1 cellular context compared by ENCODE assay signal in the genomic region with DNA sequence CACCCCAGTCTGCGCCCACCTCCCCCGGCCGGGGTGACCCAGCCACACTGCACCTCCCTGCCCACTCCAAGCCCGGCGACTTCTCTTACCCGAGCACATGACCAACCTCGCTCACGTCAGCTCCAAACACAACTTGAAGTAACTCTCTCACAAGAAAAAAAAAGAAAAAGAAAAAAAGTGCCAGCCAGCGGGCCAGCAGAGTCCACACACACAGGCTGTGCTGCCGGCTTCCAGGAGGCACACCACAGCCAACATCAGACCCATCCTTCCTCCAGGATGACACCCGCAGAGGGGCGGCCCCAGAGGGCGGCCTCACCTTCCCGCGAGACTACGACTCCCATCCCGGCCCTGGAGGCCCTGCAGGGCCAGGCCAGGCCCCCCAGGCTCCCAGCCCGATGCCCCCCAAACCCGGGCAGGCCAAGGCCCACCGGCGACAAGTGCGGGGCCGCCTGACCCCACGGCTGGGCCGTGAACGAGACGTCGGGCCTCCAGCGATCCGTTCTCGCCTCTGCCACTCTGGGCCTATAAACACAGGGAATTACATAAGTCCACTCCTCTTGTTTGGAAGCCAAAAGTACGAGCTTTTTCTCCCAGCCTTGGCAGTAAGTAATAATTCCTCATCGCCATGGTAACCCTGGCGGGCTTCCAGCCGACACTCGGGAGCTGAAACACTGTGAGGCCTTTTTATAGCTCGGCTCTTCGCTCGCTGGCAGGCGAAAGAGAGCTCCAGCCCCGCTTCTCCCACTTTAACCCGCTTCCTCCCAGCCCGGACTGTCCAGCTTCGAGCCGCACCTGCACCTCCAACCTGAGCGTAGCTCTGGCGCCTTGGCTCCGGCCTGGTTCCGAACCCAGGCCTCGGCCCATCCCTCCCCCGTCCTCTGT.
TF ChIP-seq lines count a peak whose summit lies in the region.

No MANE protein-coding gene starts in this region.

TF ChIP-seq in K562, 482 proteins besides CTCF, POLR2A, EP300 and RAD21 (continued from another document):
- TF ChIP-seq, protein P1, sequence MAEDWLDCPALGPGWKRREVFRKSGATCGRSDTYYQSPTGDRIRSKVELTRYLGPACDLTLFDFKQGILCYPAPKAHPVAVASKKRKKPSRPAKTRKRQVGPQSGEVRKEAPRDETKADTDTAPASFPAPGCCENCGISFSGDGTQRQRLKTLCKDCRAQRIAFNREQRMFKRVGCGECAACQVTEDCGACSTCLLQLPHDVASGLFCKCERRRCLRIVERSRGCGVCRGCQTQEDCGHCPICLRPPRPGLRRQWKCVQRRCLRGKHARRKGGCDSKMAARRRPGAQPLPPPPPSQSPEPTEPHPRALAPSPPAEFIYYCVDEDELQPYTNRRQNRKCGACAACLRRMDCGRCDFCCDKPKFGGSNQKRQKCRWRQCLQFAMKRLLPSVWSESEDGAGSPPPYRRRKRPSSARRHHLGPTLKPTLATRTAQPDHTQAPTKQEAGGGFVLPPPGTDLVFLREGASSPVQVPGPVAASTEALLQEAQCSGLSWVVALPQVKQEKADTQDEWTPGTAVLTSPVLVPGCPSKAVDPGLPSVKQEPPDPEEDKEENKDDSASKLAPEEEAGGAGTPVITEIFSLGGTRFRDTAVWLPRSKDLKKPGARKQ (CRISPR knock-in tag; IDR thresholded peaks at IDR 0.05), result 0 out of 2 replicates have a peak, but pooled peaks have one; percentile 50
- TF ChIP-seq, protein P2, sequence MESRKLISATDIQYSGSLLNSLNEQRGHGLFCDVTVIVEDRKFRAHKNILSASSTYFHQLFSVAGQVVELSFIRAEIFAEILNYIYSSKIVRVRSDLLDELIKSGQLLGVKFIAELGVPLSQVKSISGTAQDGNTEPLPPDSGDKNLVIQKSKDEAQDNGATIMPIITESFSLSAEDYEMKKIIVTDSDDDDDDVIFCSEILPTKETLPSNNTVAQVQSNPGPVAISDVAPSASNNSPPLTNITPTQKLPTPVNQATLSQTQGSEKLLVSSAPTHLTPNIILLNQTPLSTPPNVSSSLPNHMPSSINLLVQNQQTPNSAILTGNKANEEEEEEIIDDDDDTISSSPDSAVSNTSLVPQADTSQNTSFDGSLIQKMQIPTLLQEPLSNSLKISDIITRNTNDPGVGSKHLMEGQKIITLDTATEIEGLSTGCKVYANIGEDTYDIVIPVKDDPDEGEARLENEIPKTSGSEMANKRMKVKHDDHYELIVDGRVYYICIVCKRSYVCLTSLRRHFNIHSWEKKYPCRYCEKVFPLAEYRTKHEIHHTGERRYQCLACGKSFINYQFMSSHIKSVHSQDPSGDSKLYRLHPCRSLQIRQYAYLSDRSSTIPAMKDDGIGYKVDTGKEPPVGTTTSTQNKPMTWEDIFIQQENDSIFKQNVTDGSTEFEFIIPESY (CRISPR knock-in tag; IDR thresholded peaks at IDR 0.05), result peak; percentile 13; the same call in 1 of the 2 replicates
- peak; percentile 71; the same call in 1 of the 2 replicates for TF ChIP-seq FOXJ2 (tag; IDR thresholded peaks at IDR 0.05)
